ENCODE assay signal across 27 cellular contexts in genomic region chr19:36110487-36111199, GRCh38. TPM values are rescaled to one million over a fixed set of nuclear protein-coding genes. Genes with fewer than 3 reads are reported as not detected.
DNase-seq lines count a peak whose midpoint lies in the region; ATAC-seq, FAIRE-seq and TF ChIP-seq lines count a peak whose summit lies in the region.
"Had no signal": no experiment of that assay in that cellular context is flagged by ENCODE, and none has a peak within 500 bp of the region (broad histone marks: within the 10 kb centered on the region; RNA-seq: fewer than 3 reads in every experiment).

Gene OVOL3, plus strand, starts transcription at chr19:36111143. Its CDS starts 60 bp downstream, at chr19:36111203.

- TF ChIP-seq POLR2A in K562 (conservative IDR thresholded peaks at IDR 0.05): no peak

- H3K36me3 ChIP-seq in HUES64 (ENCODE audit: insufficient read depth, low read length): peaks cover 29% of the 10 kb centered on the region
- peaks cover 34% of the 10 kb centered on the region; the same call in 2 of the 3 replicates for H3K36me3 ChIP-seq in K562 (ENCODE audit: control insufficient read depth, insufficient read depth, low read length)
- H3K36me3 ChIP-seq in neuronal stem cell (replicated peaks in 1 of 2; ENCODE audit: control insufficient read depth in 2 of 2, insufficient read depth in 2 of 2, low read length in 2 of 2): peaks cover 22 to 48% of the 10 kb centered on the region in 2 donors
- H3K36me3 ChIP-seq: colonic mucosa, prostate gland, uterus had no signal

- H3K36me3 Mint-ChIP-seq in activated CD8-positive, alpha-beta memory T cell treated with anti-CD3 and anti-CD28 coated beads, Interleukin-2, amount 10 ng/mL, durations not matched to agents 7 days and 5 days: peaks cover 8% of the 10 kb centered on the region

- intact Hi-C loops in K562 (cut with micrococcal nuclease): loop anchor here (5.0 to 10.0 kb wide), 2 partner anchors 48 to 116 kb away; partner anchors contain the start of gene SDHAF1

- H2BK15ac ChIP-seq in neuronal stem cell (ENCODE audit: low read length): no peak within 1 kb of the TSS

- H3K79me1 ChIP-seq in neuronal stem cell (ENCODE audit: low read depth, low read length): peaks cover 19% of the 10 kb centered on the region

- in situ Hi-C loops in K562 (cut with MboI): no loop called here

- peak within 1 kb of the TSS; percentile 13 for H2BK5ac ChIP-seq in neuronal stem cell (ENCODE audit: low read length)

- peak within 1 kb of the TSS; percentile 16; the same call in 1 of the 2 replicates for H3K27ac ChIP-seq in HUES64 (ENCODE audit: low read depth, low read length)
- no peak within 1 kb of the TSS for H3K27ac ChIP-seq in K562 (ENCODE audit: extremely low read depth, low read depth, low read length)
- peak within 1 kb of the TSS; percentile 23 for H3K27ac ChIP-seq in neuronal stem cell (replicated peaks; ENCODE audit: low read length)
- H3K27ac ChIP-seq: colonic mucosa, gastroesophageal sphincter, Peyer's patch, prostate gland, uterus had no signal

- H3K27me3 ChIP-seq in HUES64 (ENCODE audit: insufficient read depth, low read length): no peaks in the 10 kb centered on the region
- H3K27me3 ChIP-seq in K562 (ENCODE audit: control insufficient read depth in 2 of 2, insufficient read depth in 2 of 2, low read length in 2 of 2): no peaks in the 10 kb centered on the region
- peaks cover 0 to 1% (median 0%) of the 10 kb centered on the region in 3 experiments for H3K27me3 ChIP-seq in neuronal stem cell (ENCODE audit: control insufficient read depth in 3 of 3, insufficient read depth in 3 of 3, low read depth in 1 of 3, low read length in 3 of 3)
- H3K27me3 ChIP-seq: colonic mucosa, gastroesophageal sphincter, Peyer's patch, uterus had no signal

- H2BK12ac ChIP-seq in neuronal stem cell (ENCODE audit: low read length): no peak within 1 kb of the TSS

- H3K4me1 ChIP-seq in HUES64 (ENCODE audit: insufficient read depth, low read length) (no peaks in the 10 kb centered on the region), K562 (replicated peaks in 1 of 2; ENCODE audit: control insufficient read depth in 2 of 2, insufficient read depth in 2 of 2, low read length in 2 of 2) (peaks cover 5 to 32% of the 10 kb centered on the region in 2 experiments; a peak in 3 of 5 replicates), neuronal stem cell (ENCODE audit: control insufficient read depth in 2 of 2, insufficient read depth in 1 of 2, low read depth in 1 of 2, low read length in 2 of 2) (peaks cover 6 to 22% of the 10 kb centered on the region in 2 donors)

- no peak within 1 kb of the TSS for H2BK120ac ChIP-seq in neuronal stem cell (ENCODE audit: low read depth, low read length)

- H3K79me2 ChIP-seq in K562 (ENCODE audit: control insufficient read depth, insufficient read depth, low read length): peaks cover 14% of the 10 kb centered on the region

- H3K27ac Mint-ChIP-seq in activated CD8-positive, alpha-beta memory T cell treated with anti-CD3 and anti-CD28 coated beads, Interleukin-2, amount 10 ng/mL, durations not matched to agents 7 days and 5 days: peak within 1 kb of the TSS; percentile 26
- H3K27ac Mint-ChIP-seq: activated CD8-positive, alpha-beta T cell treated with anti-CD3 and anti-CD28 coated beads for 36 hours had no signal

- H2AFZ ChIP-seq in K562 (ENCODE audit: low read depth, low read length): no peak within 1 kb of the TSS
- H2AFZ ChIP-seq in neuronal stem cell (ENCODE audit: low read length): no peak within 1 kb of the TSS

- CTCF ChIA-PET in activated CD8-positive, alpha-beta memory T cell treated with anti-CD3 and anti-CD28 coated beads, Interleukin-2, amount 10 ng/mL, durations not matched to agents 7 days and 5 days (lab: Charles Lee): no interaction called here
- CTCF ChIA-PET in K562 (lab: Yijun Ruan, JAX; ENCODE audit: low intra/inter-chr PET ratio): no interaction called here

- no peak for TF ChIP-seq EP300 in K562 (IDR thresholded peaks at IDR 0.05; ENCODE audit: low read length)

- peak within 1 kb of the TSS; percentile 70 for H3K18ac ChIP-seq in neuronal stem cell (ENCODE audit: low read length)

- no peak within 1 kb of the TSS for H4K8ac ChIP-seq in neuronal stem cell (ENCODE audit: low read depth, low read length)

- no peak for DNase-seq in activated CD8-positive, alpha-beta memory T cell treated with anti-CD3 and anti-CD28 coated beads, Interleukin-2, amount 10 ng/mL, durations not matched to agents 7 days and 5 days
- DNase-seq in activated CD8-positive, alpha-beta memory T cell treated with anti-CD3 and anti-CD28 coated beads, Interleukin-2, amount 50 U/mL, for 48 hours: no peak
- DNase-seq in K562 (ENCODE audit: extremely low read depth in 1 of 4, low spot score in 3 of 4) (no peak), neuronal stem cell (ENCODE audit: low spot score) (no peak), frontal cortex (ENCODE audit: low spot score in 2 of 2) (no peak)
- no peak for DNase-seq in activated naive CD4-positive, alpha-beta T cell treated with anti-CD3 and anti-CD28 coated beads, Interleukin-2, amount 50 U/mL, for 16 hours
- DNase-seq in effector CD4-positive, alpha-beta T cell: no peak
- DNase-seq: ACHN; activated CD8-positive, alpha-beta T cell treated with anti-CD3 and anti-CD28 coated beads for 36 hours; activated effector memory CD4-positive, alpha-beta T cell treated with Interleukin-2 at 50 U/mL for 16 hours; Caco-2; colonic mucosa; GDM1; GOT3; NCI-H187; NCI-H774; Peyer's patch; stimulated activated naive CD4-positive, alpha-beta T cell; SW 1271; uterus had no signal

- H3K9ac ChIP-seq in HUES64 (ENCODE audit: low read depth, low read length) (no peak within 1 kb of the TSS), K562 (ENCODE audit: insufficient read depth in 1 of 2, low read depth in 2 of 2, low read length in 2 of 2) (peak within 1 kb of the TSS in 1 of 2 experiments; percentile 48; a peak in 2 of 4 replicates), neuronal stem cell (ENCODE audit: low read depth, low read length, poor library complexity) (peak within 1 kb of the TSS; percentile 75)

- POLR2A ChIA-PET in K562 (lab: Yijun Ruan, JAX): interaction anchor here (0.7 to 1.1 kb wide), 4 partner anchors 9 to 110 kb away, joined by 3 to 4 read pairs (median 3); no protein-coding TSS in a partner anchor

- no peaks in the 10 kb centered on the region; the same call in 1 of the 2 replicates for H4K20me1 ChIP-seq in K562 (replicated peaks; ENCODE audit: control insufficient read depth, insufficient read depth, low read length)

- no peaks in the 10 kb centered on the region for H3K9me3 Mint-ChIP-seq in activated CD8-positive, alpha-beta memory T cell treated with anti-CD3 and anti-CD28 coated beads, Interleukin-2, amount 10 ng/mL, durations not matched to agents 7 days and 5 days (ENCODE audit: low read depth)
- H3K9me3 Mint-ChIP-seq: activated CD8-positive, alpha-beta T cell treated with anti-CD3 and anti-CD28 coated beads for 36 hours had no signal

- no peak within 1 kb of the TSS for H3K14ac ChIP-seq in neuronal stem cell (ENCODE audit: low read length)

- no peak within 1 kb of the TSS for H3K4me3 ChIP-seq in HUES64 (ENCODE audit: low read length)
- no peak within 1 kb of the TSS for H3K4me3 ChIP-seq in K562
- H3K4me3 ChIP-seq in neuronal stem cell (ENCODE audit: low read length in 2 of 2): no peak within 1 kb of the TSS
- H3K4me3 ChIP-seq: colonic mucosa, gastroesophageal sphincter, Peyer's patch, prostate gland, uterus had no signal

- no peak within 1 kb of the TSS for H3K4ac ChIP-seq in neuronal stem cell (ENCODE audit: low read length)

- H4K91ac ChIP-seq in neuronal stem cell (ENCODE audit: low read depth, low read length, poor library complexity): no peak within 1 kb of the TSS

- no peak for ATAC-seq in activated CD8-positive, alpha-beta memory T cell treated with anti-CD3 and anti-CD28 coated beads, Interleukin-2, amount 10 ng/mL, durations not matched to agents 7 days and 5 days
- ATAC-seq in K562: no peak
- ATAC-seq: activated CD8-positive, alpha-beta T cell treated with anti-CD3 and anti-CD28 coated beads for 36 hours; gastroesophageal sphincter had no signal

- FAIRE-seq in K562 (lab: Jason Lieb, UNC) (no peak), frontal cortex (lab: Jason Lieb, UNC) (no peak)
- FAIRE-seq: astrocyte, GM12892 had no signal

- no peak for TF ChIP-seq RAD21 in K562 (CRISPR knock-in tag; conservative IDR thresholded peaks at IDR 0.05 in 1 of 2, IDR thresholded peaks at IDR 0.05 in 1 of 2)

- 41% methylated on average over 1 of the region's 1 CpG for WGBS in HUES64
- WGBS in K562 (ENCODE audit: insufficient coverage, low coverage, missing lambda C conversion rate): 17% methylated on average over 1 of the region's 1 CpG
- WGBS in neuronal stem cell (ENCODE audit: extremely low coverage in 2 of 2, insufficient read length in 2 of 2, insufficient replicate concordance in 1 of 2), 2 donors: no CpG with 5 or more reads among the region's 1 CpG

- no peak for TF ChIP-seq CTCF in K562 (IDR thresholded peaks at IDR 0.05 in 2 of 3, conservative IDR thresholded peaks at IDR 0.05 in 1 of 3; ENCODE audit: insufficient read depth in 2 of 3, low read depth in 1 of 3, low read length in 3 of 3)

- H3K4me2 ChIP-seq in K562 (ENCODE audit: insufficient read depth, low read length) (no peak within 1 kb of the TSS), neuronal stem cell (ENCODE audit: insufficient read depth, low read length, poor library complexity, severe bottlenecking) (no peak within 1 kb of the TSS)

- peaks cover 15% of the 10 kb centered on the region for H3K4me1 Mint-ChIP-seq in activated CD8-positive, alpha-beta memory T cell treated with anti-CD3 and anti-CD28 coated beads, Interleukin-2, amount 10 ng/mL, durations not matched to agents 7 days and 5 days

- H3K23ac ChIP-seq in neuronal stem cell (ENCODE audit: low read depth, low read length, poor library complexity): no peak within 1 kb of the TSS

- BruUV-seq in K562 (replicated peaks; lab: Mats Ljungman, UMichigan): no TSS peak

- peaks cover 3% of the 10 kb centered on the region for H3K9me1 ChIP-seq in K562 (ENCODE audit: control insufficient read depth, insufficient read depth, low read length)

- H2AK5ac ChIP-seq in neuronal stem cell (ENCODE audit: low read depth, low read length): no peak within 1 kb of the TSS

- H3K9me3 ChIP-seq in HUES64 (ENCODE audit: insufficient read depth, low read depth, low read length): no peaks in the 10 kb centered on the region
- no peaks in the 10 kb centered on the region for H3K9me3 ChIP-seq in K562 (replicated peaks; ENCODE audit: control insufficient read depth, insufficient read depth, low read depth, low read length)
- peaks cover 0 to 2% of the 10 kb centered on the region in 2 donors for H3K9me3 ChIP-seq in neuronal stem cell (replicated peaks in 1 of 2; ENCODE audit: control insufficient read depth in 2 of 2, insufficient read depth in 1 of 2, low read depth in 1 of 2, low read length in 2 of 2)
- H3K9me3 ChIP-seq: Caco-2, colonic mucosa, gastroesophageal sphincter, Peyer's patch, prostate gland, uterus had no signal

- peaks cover 2% of the 10 kb centered on the region for H3K27me3 Mint-ChIP-seq in activated CD8-positive, alpha-beta memory T cell treated with anti-CD3 and anti-CD28 coated beads, Interleukin-2, amount 10 ng/mL, durations not matched to agents 7 days and 5 days
- H3K27me3 Mint-ChIP-seq: activated CD8-positive, alpha-beta T cell treated with anti-CD3 and anti-CD28 coated beads for 36 hours had no signal

- H3K4me3 Mint-ChIP-seq in activated CD8-positive, alpha-beta memory T cell treated with anti-CD3 and anti-CD28 coated beads, Interleukin-2, amount 10 ng/mL, durations not matched to agents 7 days and 5 days: no peak within 1 kb of the TSS
- H3K4me3 Mint-ChIP-seq: activated CD8-positive, alpha-beta T cell treated with anti-CD3 and anti-CD28 coated beads for 36 hours had no signal

RNA-seq across cellular contexts. Expression of gene OVOL3, which starts in this region (rescaled TPM):
- total RNA-seq in activated CD8-positive, alpha-beta memory T cell treated with anti-CD3 and anti-CD28 coated beads, Interleukin-2, amount 10 ng/mL, durations not matched to agents 7 days and 5 days: not detected
- not detected for polyA plus RNA-seq in HUES64 (2013, experiment 1 of 2)
- polyA plus RNA-seq in HUES64 (2013, experiment 2 of 2): not detected
- total RNA-seq in K562 (2011; cell fraction: chromatin; rRNA removed; ENCODE audit: low replicate concordance): not detected in 2 replicates
- total RNA-seq in K562 (2011; cell fraction: nucleolus; rRNA removed): 0.67 TPM in 1 of 2 replicates, not detected in the other
- total RNA-seq in K562 (2011; cell fraction: nucleoplasm; rRNA removed): not detected in 2 replicates
- total RNA-seq in K562 (2014; rRNA removed): not detected in 2 replicates
- not detected in 2 replicates for total RNA-seq in K562 (2014; rRNA removed; fragmentation: Illumina TruSeq; extraction: Trizol)
- total RNA-seq in K562 (2015; rRNA removed; fragmentation: Illumina TruSeq; extraction: Trizol): not detected in 2 replicates
- total RNA-seq in K562 (2021): not detected in 2 replicates
- polyA plus RNA-seq in K562 (2011; rRNA removed): not detected in 2 replicates
- not detected in 2 replicates for polyA plus RNA-seq in K562 (2011; cell fraction: cytosol; rRNA removed)
- polyA plus RNA-seq in K562 (2011; cell fraction: nucleus; rRNA removed): 0.23 TPM in 1 of 2 replicates, not detected in the other
- polyA plus RNA-seq in K562 (2012): 0.17 TPM in 1 of 2 replicates, not detected in the other
- polyA plus RNA-seq in K562 (2014; fragmentation: Illumina TruSeq; extraction: Trizol): not detected in 2 replicates
- not detected for polyA plus RNA-seq in K562 (2014; fragmentation: Nextera tagmentation; extraction: Ambion mirVana)
- not detected in 2 replicates for polyA plus RNA-seq in K562 (2014; rRNA removed)
- polyA minus RNA-seq in K562 (2011; rRNA and poly(A)+ RNA removed): not detected in 2 replicates
- polyA minus RNA-seq in K562 (2011; cell fraction: cytosol; rRNA and poly(A)+ RNA removed): not detected in 2 replicates
- not detected in 2 replicates for polyA minus RNA-seq in K562 (2011; cell fraction: nucleus; rRNA and poly(A)+ RNA removed)
- polyA plus RNA-seq in neuronal stem cell (2013, experiment 1 of 2): 0.13 TPM
- 0.07 TPM for polyA plus RNA-seq in neuronal stem cell (2013, experiment 2 of 2)
- not detected for total RNA-seq in frontal cortex
- total RNA-seq: activated CD8-positive, alpha-beta T cell treated with anti-CD3 and anti-CD28 coated beads for 36 hours; astrocyte; Caco-2; colonic mucosa; epithelial cell of proximal tubule; gastroesophageal sphincter; liver; Peyer's patch; prostate gland; uterus had no signal
- polyA plus RNA-seq: liver had no signal
